In the genomic region with DNA sequence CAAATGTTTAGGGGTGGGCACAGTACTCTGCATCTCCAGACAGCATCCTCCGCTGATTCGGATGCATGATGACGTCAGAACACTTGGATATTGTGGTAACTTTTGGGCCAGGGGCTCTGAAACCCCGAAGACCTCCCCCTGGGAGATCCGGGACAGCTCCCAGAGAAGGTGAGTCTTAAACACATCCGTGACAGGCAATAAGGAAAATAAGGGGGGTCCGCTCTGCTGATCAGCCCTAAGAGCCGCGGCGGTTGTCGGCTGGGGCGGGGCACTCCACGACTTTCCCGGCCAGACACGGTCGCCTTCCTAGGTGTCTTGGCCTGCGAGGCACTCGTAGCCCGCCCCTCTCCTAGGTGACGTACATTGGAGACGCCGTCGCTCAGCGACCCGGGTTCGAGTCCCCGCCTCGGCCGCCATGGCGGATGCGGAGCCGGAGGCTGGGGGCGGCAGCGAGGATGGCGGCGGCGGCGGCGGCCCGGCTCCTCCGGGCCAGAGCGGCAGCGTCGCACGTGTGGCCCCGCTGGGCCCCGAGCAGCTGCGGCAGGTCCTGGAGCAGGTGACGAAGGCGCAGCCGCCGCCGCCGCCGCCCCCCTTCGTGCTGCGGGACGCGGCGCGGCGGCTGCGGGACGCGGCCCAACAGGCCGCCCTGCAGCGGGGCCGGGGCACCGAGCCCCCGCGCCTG, we compare ENCODE assay signal across 1 cellular context.
TF ChIP-seq lines count a peak whose summit lies in the region.

Gene ZNF839 (plus strand): TSS at position 396 of the 682 bp plus-strand sequence. CDS start 20 bp downstream, at position 416.

TF ChIP-seq in HepG2, 621 proteins besides CTCF, POLR2A, EP300 and RAD21 (continued from another document and continues in another):
- TF ChIP-seq, protein P1, sequence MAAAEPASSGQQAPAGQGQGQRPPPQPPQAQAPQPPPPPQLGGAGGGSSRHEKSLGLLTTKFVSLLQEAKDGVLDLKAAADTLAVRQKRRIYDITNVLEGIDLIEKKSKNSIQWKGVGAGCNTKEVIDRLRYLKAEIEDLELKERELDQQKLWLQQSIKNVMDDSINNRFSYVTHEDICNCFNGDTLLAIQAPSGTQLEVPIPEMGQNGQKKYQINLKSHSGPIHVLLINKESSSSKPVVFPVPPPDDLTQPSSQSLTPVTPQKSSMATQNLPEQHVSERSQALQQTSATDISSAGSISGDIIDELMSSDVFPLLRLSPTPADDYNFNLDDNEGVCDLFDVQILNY (CRISPR knock-in tag; conservative IDR thresholded peaks at IDR 0.05) = no peak
- TF ChIP-seq ZBTB38 (CRISPR knock-in tag; IDR thresholded peaks at IDR 0.05) = peak; percentile 56; the same call in 1 of the 2 replicates
- TF ChIP-seq DNMT1 (CRISPR knock-in tag; IDR thresholded peaks at IDR 0.05) = no peak
- no peak for TF ChIP-seq MATR3 (CRISPR knock-in tag; IDR thresholded peaks at IDR 0.05)
- TF ChIP-seq PHB2 (IDR thresholded peaks at IDR 0.05; ENCODE audit: partially characterized antibody) = no peak
- TF ChIP-seq RBM22 (optimal IDR thresholded peaks at IDR 0.05; ENCODE audit: low read length) = no peak
- TF ChIP-seq RFXANK (CRISPR knock-in tag; IDR thresholded peaks at IDR 0.05) = no peak
- no peak for TF ChIP-seq WIZ (CRISPR knock-in tag; IDR thresholded peaks at IDR 0.05)
- peak; percentile 65; the same call in 1 of the 2 replicates for TF ChIP-seq ZNF747 (CRISPR knock-in tag; IDR thresholded peaks at IDR 0.05; ENCODE audit: borderline replicate concordance)
- no peak for TF ChIP-seq STAG1 (CRISPR knock-in tag; IDR thresholded peaks at IDR 0.05)
- no peak; the same call in 1 of the 2 replicates for TF ChIP-seq FOXA3 (CRISPR knock-in tag; IDR thresholded peaks at IDR 0.05)
- TF ChIP-seq, protein P2, sequence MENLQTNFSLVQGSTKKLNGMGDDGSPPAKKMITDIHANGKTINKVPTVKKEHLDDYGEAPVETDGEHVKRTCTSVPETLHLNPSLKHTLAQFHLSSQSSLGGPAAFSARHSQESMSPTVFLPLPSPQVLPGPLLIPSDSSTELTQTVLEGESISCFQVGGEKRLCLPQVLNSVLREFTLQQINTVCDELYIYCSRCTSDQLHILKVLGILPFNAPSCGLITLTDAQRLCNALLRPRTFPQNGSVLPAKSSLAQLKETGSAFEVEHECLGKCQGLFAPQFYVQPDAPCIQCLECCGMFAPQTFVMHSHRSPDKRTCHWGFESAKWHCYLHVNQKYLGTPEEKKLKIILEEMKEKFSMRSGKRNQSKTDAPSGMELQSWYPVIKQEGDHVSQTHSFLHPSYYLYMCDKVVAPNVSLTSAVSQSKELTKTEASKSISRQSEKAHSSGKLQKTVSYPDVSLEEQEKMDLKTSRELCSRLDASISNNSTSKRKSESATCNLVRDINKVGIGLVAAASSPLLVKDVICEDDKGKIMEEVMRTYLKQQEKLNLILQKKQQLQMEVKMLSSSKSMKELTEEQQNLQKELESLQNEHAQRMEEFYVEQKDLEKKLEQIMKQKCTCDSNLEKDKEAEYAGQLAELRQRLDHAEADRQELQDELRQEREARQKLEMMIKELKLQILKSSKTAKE (CRISPR knock-in tag; IDR thresholded peaks at IDR 0.05; ENCODE audit: borderline replicate concordance) = no peak
- TF ChIP-seq PRDM4 (CRISPR knock-in tag; IDR thresholded peaks at IDR 0.05; ENCODE audit: borderline replicate concordance) = no peak
- TF ChIP-seq TCF7L2 (IDR thresholded peaks at IDR 0.05; ENCODE audit: low read depth, low read length) = no peak
- TF ChIP-seq ATM (IDR thresholded peaks at IDR 0.05; ENCODE audit: borderline replicate concordance) = no peak
- no peak for TF ChIP-seq HOXD1 (CRISPR knock-in tag; IDR thresholded peaks at IDR 0.05)
- TF ChIP-seq GMEB1 (CRISPR knock-in tag; IDR thresholded peaks at IDR 0.05; ENCODE audit: borderline replicate concordance) = peak; percentile 48; the same call in 1 of the 2 replicates
- peak; percentile 72 for TF ChIP-seq MED1 (CRISPR knock-in tag; IDR thresholded peaks at IDR 0.05)
- TF ChIP-seq ZNF781 (CRISPR knock-in tag; IDR thresholded peaks at IDR 0.05; ENCODE audit: borderline replicate concordance, not compliant biosample characterization) = no peak
- TF ChIP-seq RARG (CRISPR knock-in tag; IDR thresholded peaks at IDR 0.05; ENCODE audit: low read depth) = no peak
- TF ChIP-seq ZBTB14 (CRISPR knock-in tag; IDR thresholded peaks at IDR 0.05) = no peak
- peak; percentile 71; the same call in 1 of the 2 replicates for TF ChIP-seq ZNF772 (CRISPR knock-in tag; IDR thresholded peaks at IDR 0.05)
- TF ChIP-seq ZNF543 (CRISPR knock-in tag; IDR thresholded peaks at IDR 0.05) = no peak
- TF ChIP-seq MEIS2 (CRISPR knock-in tag; IDR thresholded peaks at IDR 0.05) = no peak; the same call in 1 of the 2 replicates
- TF ChIP-seq CEBPZ (IDR thresholded peaks at IDR 0.05; ENCODE audit: low read length) = no peak
- TF ChIP-seq ZNF564 (CRISPR knock-in tag; IDR thresholded peaks at IDR 0.05) = no peak
- no peak for TF ChIP-seq ZFP36L2 (CRISPR knock-in tag; IDR thresholded peaks at IDR 0.05)
- peak; percentile 51; the same call in 1 of the 2 replicates for TF ChIP-seq ISL2 (CRISPR knock-in tag; IDR thresholded peaks at IDR 0.05)
- no peak for TF ChIP-seq ZBTB42 (CRISPR knock-in tag; IDR thresholded peaks at IDR 0.05)
- TF ChIP-seq ZNF878 (CRISPR knock-in tag; IDR thresholded peaks at IDR 0.05) = no peak
- no peak for TF ChIP-seq ZNF367 (CRISPR knock-in tag; IDR thresholded peaks at IDR 0.05; ENCODE audit: borderline replicate concordance)
- no peak for TF ChIP-seq NFE2 (CRISPR knock-in tag; IDR thresholded peaks at IDR 0.05)
- TF ChIP-seq TBL1XR1 (IDR thresholded peaks at IDR 0.05; ENCODE audit: borderline replicate concordance, low read length, partially characterized antibody) = no peak
- TF ChIP-seq DNMT3B (CRISPR knock-in tag; conservative IDR thresholded peaks at IDR 0.05) = no peak
- no peak for TF ChIP-seq ARHGAP35 (CRISPR knock-in tag; IDR thresholded peaks at IDR 0.05; ENCODE audit: borderline replicate concordance)
- TF ChIP-seq, protein P3, sequence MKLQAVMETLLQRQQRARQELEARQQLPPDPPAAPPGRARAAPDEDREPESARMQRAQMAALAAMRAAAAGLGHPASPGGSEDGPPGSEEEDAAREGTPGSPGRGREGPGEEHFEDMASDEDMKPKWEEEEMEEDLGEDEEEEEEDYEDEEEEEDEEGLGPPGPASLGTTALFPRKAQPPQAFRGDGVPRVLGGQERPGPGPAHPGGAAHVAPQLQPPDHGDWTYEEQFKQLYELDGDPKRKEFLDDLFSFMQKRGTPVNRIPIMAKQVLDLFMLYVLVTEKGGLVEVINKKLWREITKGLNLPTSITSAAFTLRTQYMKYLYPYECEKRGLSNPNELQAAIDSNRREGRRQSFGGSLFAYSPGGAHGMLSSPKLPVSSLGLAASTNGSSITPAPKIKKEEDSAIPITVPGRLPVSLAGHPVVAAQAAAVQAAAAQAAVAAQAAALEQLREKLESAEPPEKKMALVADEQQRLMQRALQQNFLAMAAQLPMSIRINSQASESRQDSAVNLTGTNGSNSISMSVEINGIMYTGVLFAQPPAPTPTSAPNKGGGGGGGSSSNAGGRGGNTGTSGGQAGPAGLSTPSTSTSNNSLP (IDR thresholded peaks at IDR 0.05; ENCODE audit: low read depth, low read length) = no peak
- TF ChIP-seq ZC3H13 (CRISPR knock-in tag; IDR thresholded peaks at IDR 0.05) = 0 out of 2 replicates have a peak, but pooled peaks have one; percentile 62
- no peak for TF ChIP-seq NFKB2 (CRISPR knock-in tag; IDR thresholded peaks at IDR 0.05; ENCODE audit: borderline replicate concordance)
- TF ChIP-seq NRL (CRISPR knock-in tag; IDR thresholded peaks at IDR 0.05; ENCODE audit: borderline replicate concordance) = no peak
- no peak for TF ChIP-seq ZMYM2 (CRISPR knock-in tag; IDR thresholded peaks at IDR 0.05)
- TF ChIP-seq, protein P4, sequence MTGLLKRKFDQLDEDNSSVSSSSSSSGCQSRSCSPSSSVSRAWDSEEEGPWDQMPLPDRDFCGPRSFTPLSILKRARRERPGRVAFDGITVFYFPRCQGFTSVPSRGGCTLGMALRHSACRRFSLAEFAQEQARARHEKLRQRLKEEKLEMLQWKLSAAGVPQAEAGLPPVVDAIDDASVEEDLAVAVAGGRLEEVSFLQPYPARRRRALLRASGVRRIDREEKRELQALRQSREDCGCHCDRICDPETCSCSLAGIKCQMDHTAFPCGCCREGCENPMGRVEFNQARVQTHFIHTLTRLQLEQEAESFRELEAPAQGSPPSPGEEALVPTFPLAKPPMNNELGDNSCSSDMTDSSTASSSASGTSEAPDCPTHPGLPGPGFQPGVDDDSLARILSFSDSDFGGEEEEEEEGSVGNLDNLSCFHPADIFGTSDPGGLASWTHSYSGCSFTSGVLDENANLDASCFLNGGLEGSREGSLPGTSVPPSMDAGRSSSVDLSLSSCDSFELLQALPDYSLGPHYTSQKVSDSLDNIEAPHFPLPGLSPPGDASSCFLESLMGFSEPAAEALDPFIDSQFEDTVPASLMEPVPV (CRISPR knock-in tag; IDR thresholded peaks at IDR 0.05) = no peak
- no peak for TF ChIP-seq KLF9 (CRISPR knock-in tag; IDR thresholded peaks at IDR 0.05; ENCODE audit: low read depth)
- TF ChIP-seq ZNF660 (CRISPR knock-in tag; IDR thresholded peaks at IDR 0.05; ENCODE audit: borderline replicate concordance, low read depth) = no peak
- TF ChIP-seq ZNF768 (CRISPR knock-in tag; IDR thresholded peaks at IDR 0.05) = 0 out of 2 replicates have a peak, but pooled peaks have one; percentile 19
- no peak for TF ChIP-seq RBM39 (IDR thresholded peaks at IDR 0.05; ENCODE audit: low read depth, low read length, poor library complexity, severe bottlenecking)
- TF ChIP-seq NFRKB (IDR thresholded peaks at IDR 0.05) = no peak
- no peak for TF ChIP-seq SRSF1 (optimal IDR thresholded peaks at IDR 0.05; ENCODE audit: low read depth, low read length)
- no peak for TF ChIP-seq HES4 (CRISPR knock-in tag; IDR thresholded peaks at IDR 0.05; ENCODE audit: borderline replicate concordance)
- TF ChIP-seq KLF12 (CRISPR knock-in tag; IDR thresholded peaks at IDR 0.05; ENCODE audit: borderline replicate concordance) = peak; percentile 80; the same call in 1 of the 2 replicates
- no peak for TF ChIP-seq ZNF124 (CRISPR knock-in tag; IDR thresholded peaks at IDR 0.05)
- TF ChIP-seq ZFP36 (IDR thresholded peaks at IDR 0.05; ENCODE audit: borderline replicate concordance, low read depth, low read length, partially characterized antibody) = no peak
- no peak for TF ChIP-seq KLF15 (CRISPR knock-in tag; IDR thresholded peaks at IDR 0.05; ENCODE audit: borderline replicate concordance)
- TF ChIP-seq MIXL1 (CRISPR knock-in tag; IDR thresholded peaks at IDR 0.05) = no peak
